ENCODE assay signal across 9 cellular contexts in the genomic region with DNA sequence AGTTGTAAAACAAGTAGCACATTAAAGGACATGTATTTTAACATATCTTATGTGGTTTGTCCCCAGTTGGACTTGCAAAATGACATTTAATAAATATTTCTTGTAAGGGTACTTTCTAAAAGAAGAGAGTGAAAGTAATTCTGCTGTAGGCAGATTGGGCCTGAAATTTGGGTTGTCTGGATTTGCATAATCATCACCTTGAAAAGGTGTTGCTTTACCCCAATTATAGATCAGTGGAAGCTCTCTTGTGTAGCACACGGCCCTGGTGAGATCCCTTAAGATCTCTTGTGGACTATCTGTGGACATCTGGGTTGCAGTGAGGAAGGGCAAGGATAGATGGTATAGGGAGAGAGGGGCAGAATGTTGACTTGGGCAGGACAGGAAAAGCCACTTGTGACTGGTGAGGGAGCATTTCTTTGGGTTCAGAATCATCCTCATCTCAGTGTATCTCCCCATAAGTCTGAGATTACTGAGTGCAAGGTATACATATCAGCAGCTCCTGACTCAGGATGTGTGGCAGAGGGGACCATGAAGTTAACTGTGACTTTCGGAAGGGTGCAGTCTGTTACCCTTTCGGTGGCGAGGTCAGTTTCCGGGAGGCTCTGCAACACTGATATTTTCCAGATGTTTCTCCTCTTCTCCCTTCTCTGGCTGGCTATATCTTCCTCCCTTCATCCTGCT. TPM values are rescaled to one million over a fixed set of nuclear protein-coding genes. Genes with fewer than 3 reads are reported as not detected.
DNase-seq lines count a peak whose midpoint lies in the region; ATAC-seq, FAIRE-seq and TF ChIP-seq lines count a peak whose summit lies in the region.
"Had no signal": no experiment of that assay in that cellular context is flagged by ENCODE, and none has a peak within 500 bp of the region (broad histone marks: within the 10 kb centered on the region; RNA-seq: fewer than 3 reads in every experiment).

No MANE protein-coding gene starts in this region.

- H3K4me1 Mint-ChIP-seq in naive B cell = peaks cover 71 to 78% (median 75%) of the 10 kb centered on the region in 3 donors

- DNase-seq in naive B cell (no peak), kidney (no peak), H54 (ENCODE audit: insufficient read length, low spot score) (no peak), tibial nerve (ENCODE audit: low spot score in 2 of 2) (no peak), EL (no peak)

- H3K4me3 ChIP-seq in kidney (ENCODE audit: low read length in 2 of 2) = no peak overlapping the region
- H3K4me3 ChIP-seq in tibial nerve = no peak overlapping the region

- H3K27me3 Mint-ChIP-seq in naive B cell = no peaks in the 10 kb centered on the region

- FAIRE-seq in kidney (lab: Jason Lieb, UNC) = no peak
- FAIRE-seq in H54 (lab: Jason Lieb, UNC) = no peak

- WGBS in tibial nerve, 2 donors = 68 to 73% methylated on average over 5 of the region's 5 CpGs

- intact Hi-C loops in kidney (cut with DNase I) = no loop called here

- no peak overlapping the region for H3K9ac ChIP-seq in kidney (ENCODE audit: low read length in 2 of 2)

- peak; percentile 59 for ATAC-seq in GM18861 (IDR thresholded peaks at IDR 0.05; ENCODE audit: unreplicated experiment)
- ATAC-seq in GM21723 (IDR thresholded peaks at IDR 0.05; ENCODE audit: unreplicated experiment) = peak; percentile 64
- ATAC-seq in HG03575 (IDR thresholded peaks at IDR 0.05; ENCODE audit: extremely low read depth, insufficient number of reproducible peaks, low FRiP score, unreplicated experiment) = peak; percentile 52
- ATAC-seq in naive B cell (ENCODE audit: low read depth in 2 of 2) = peak in 1 of 2 donors; percentile 17

- H3K27ac ChIP-seq in kidney (ENCODE audit: low read depth in 2 of 2, low read length in 2 of 2) (no peak overlapping the region), tibial nerve (no peak overlapping the region)
- H3K27ac ChIP-seq: VCaP had no signal

- TF ChIP-seq EP300 in tibial nerve (IDR thresholded peaks at IDR 0.05) = no peak

- H3K4me3 Mint-ChIP-seq in naive B cell = peak overlapping the region; percentile 88 to 100 (median 94)

- no peak for TF ChIP-seq CTCF in kidney (IDR thresholded peaks at IDR 0.05; ENCODE audit: borderline replicate concordance, extremely low read depth, insufficient read depth)
- TF ChIP-seq CTCF in tibial nerve (IDR thresholded peaks at IDR 0.05) = no peak

- TF ChIP-seq POLR2A in H54 (IDR thresholded peaks at IDR 0.05; ENCODE audit: low read depth, low read length) (no peak), tibial nerve (IDR thresholded peaks at IDR 0.05) (no peak)

- H3K27ac Mint-ChIP-seq in naive B cell = peak overlapping the region; percentile 87 to 96 (median 93)

- H3K9me3 Mint-ChIP-seq in naive B cell = no peaks in the 10 kb centered on the region

- no peaks in the 10 kb centered on the region for H3K27me3 ChIP-seq in tibial nerve

- peaks cover 0 to 10% of the 10 kb centered on the region in 2 donors for H3K36me3 Mint-ChIP-seq in naive B cell

- H3K9me3 ChIP-seq in kidney (ENCODE audit: control insufficient read depth in 1 of 2, low read length in 2 of 2) (no peaks in the 10 kb centered on the region), tibial nerve (no peaks in the 10 kb centered on the region)

- H3K4me1 ChIP-seq in kidney (ENCODE audit: control insufficient read depth in 1 of 2, insufficient read depth in 1 of 2, low read depth in 1 of 2, low read length in 2 of 2) = peaks cover 6 to 9% of the 10 kb centered on the region in 2 donors
- H3K4me1 ChIP-seq in tibial nerve = peaks cover 0 to 32% (median 15%) of the 10 kb centered on the region in 4 donors

- no peaks in the 10 kb centered on the region for H3K36me3 ChIP-seq in kidney (ENCODE audit: control insufficient read depth in 1 of 2, insufficient read depth in 2 of 2, low read length in 2 of 2)
- H3K36me3 ChIP-seq in tibial nerve = no peaks in the 10 kb centered on the region

RNA-seq across cellular contexts. Expression of a gene that starts 2.0 kb away (rescaled TPM):
- 100 to 1,000 TPM; 224 to 432 (median 315) TPM for polyA plus RNA-seq in naive B cell (ENCODE audit: low read depth in 6 of 6)
- 41.5 TPM for total RNA-seq in kidney
- polyA plus RNA-seq in kidney (ENCODE audit: insufficient read depth, low read depth, low replicate concordance) = 13.3 TPM
- 10 to 100 TPM; 15.3 to 19.4 (median 17.8) TPM for total RNA-seq in tibial nerve
